ENCODE assay signal across 29 cellular contexts in the genomic region with DNA sequence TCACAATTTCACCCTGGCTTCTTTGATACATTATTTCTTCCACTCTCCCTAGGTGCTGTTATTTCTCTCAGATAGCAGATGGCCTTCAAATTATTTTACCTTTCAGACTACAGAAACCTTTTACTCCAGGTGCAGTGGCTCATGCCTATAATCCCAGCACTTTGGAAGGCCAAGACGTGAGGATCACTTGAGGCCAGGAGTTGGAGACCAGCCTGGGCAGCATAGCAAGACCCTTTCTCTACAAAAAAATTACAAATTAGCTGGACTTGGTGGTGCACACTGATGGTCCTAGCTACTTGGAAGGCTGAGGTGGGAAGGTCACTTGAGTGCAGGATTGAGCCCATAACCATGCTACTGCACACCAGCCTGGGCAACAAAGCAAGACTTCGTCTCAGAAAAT. TPM values are rescaled to one million over a fixed set of nuclear protein-coding genes. Genes with fewer than 3 reads are reported as not detected.
"Had no signal": no experiment of that assay in that cellular context is flagged by ENCODE, and none has a peak within 500 bp of the region (broad histone marks: within the 10 kb centered on the region; RNA-seq: fewer than 3 reads in every experiment).

No MANE protein-coding gene starts in this region.

- H3K36me3 ChIP-seq: adrenal gland, cardiac muscle cell, right atrium auricular region, upper lobe of right lung had no signal

- H3K4me3 ChIP-seq: adrenal gland, cardiac muscle cell, right atrium auricular region, upper lobe of right lung had no signal

- H3K4me1 ChIP-seq: adrenal gland, right atrium auricular region, upper lobe of right lung had no signal

- H3K27me3 ChIP-seq: adrenal gland, cardiac muscle cell, right atrium auricular region, upper lobe of right lung had no signal

- H3K9me3 ChIP-seq: adrenal gland, right atrium auricular region, upper lobe of right lung had no signal

- DNase-seq: activated CD4-positive, alpha-beta T cell treated with anti-CD3 and anti-CD28 coated beads for 4 hours; activated CD4-positive, alpha-beta T cell treated with anti-CD3 and anti-CD28 coated beads, Interleukin-2, amount 50 U/mL, for 4 hours; activated CD8-positive, alpha-beta memory T cell treated with anti-CD3 and anti-CD28 coated beads for 24 hours; activated effector memory CD4-positive, alpha-beta T cell treated with anti-CD3 and anti-CD28 coated beads, Interleukin-2, amount 50 U/mL, for 16 hours; activated naive CD4-positive, alpha-beta T cell treated with anti-CD3 and anti-CD28 coated beads for 36 hours; activated naive CD8-positive, alpha-beta T cell treated with anti-CD3 and anti-CD28 coated beads for 36 hours; adrenal gland; aorta; cortex of kidney; endodermal cell; head of caudate nucleus; immature natural killer cell; kidney; left colon; mammary epithelial cell; natural killer cell; stimulated activated CD4-positive, alpha-beta T cell treated with anti-CD3 and anti-CD28 coated beads, Interleukin-12 subunit alpha, Interleukin-12 subunit beta, amount 100 ng/mL, for 4 hours; stimulated activated CD4-positive, alpha-beta T cell treated with anti-CD3 and anti-CD28 coated beads, Interleukin-4, amount 100 ng/mL, for 1 hour; stimulated activated naive CD8-positive, alpha-beta T cell treated with anti-CD3 and anti-CD28 coated beads, Interleukin-15, amount 100 ng/mL, for 72 hours; substantia nigra; T-cell; upper lobe of right lung had no signal

- H3K27ac ChIP-seq: adrenal gland, cardiac muscle cell, upper lobe of right lung had no signal

- H3K9me3 Mint-ChIP-seq: activated naive CD4-positive, alpha-beta T cell treated with anti-CD3 and anti-CD28 coated beads for 36 hours; activated naive CD8-positive, alpha-beta T cell treated with anti-CD3 and anti-CD28 coated beads for 36 hours; activated T-helper 1 cell treated with anti-CD3 and anti-CD28 coated beads, Interleukin-12 subunit alpha, Interleukin-12 subunit beta, Interleukin-2, Interleukin-4 antibody, amounts not matched to agents 30 ng/mL and 10 ng/mL and 1 ng/mL, durations not matched to agents 14 hours and 24 hours and 36 hours; endodermal cell; immature natural killer cell; natural killer cell; stimulated activated naive CD8-positive, alpha-beta T cell treated with anti-CD3 and anti-CD28 coated beads, Interleukin-15, amount 100 ng/mL, for 72 hours; T-cell had no signal

- H3K4me1 Mint-ChIP-seq: immature natural killer cell, natural killer cell, T-cell had no signal

- H3K36me3 Mint-ChIP-seq: activated naive CD8-positive, alpha-beta T cell treated with anti-CD3 and anti-CD28 coated beads for 36 hours; brain; immature natural killer cell; mesothelial cell of epicardium; natural killer cell; T-cell had no signal

- H3K27ac Mint-ChIP-seq: activated naive CD8-positive, alpha-beta T cell treated with anti-CD3 and anti-CD28 coated beads for 36 hours; activated T-helper 1 cell treated with anti-CD3 and anti-CD28 coated beads, Interleukin-12 subunit alpha, Interleukin-12 subunit beta, Interleukin-2, Interleukin-4 antibody, amounts not matched to agents 30 ng/mL and 10 ng/mL and 1 ng/mL, durations not matched to agents 14 hours and 24 hours and 36 hours; endodermal cell; immature natural killer cell; natural killer cell; stimulated activated naive CD8-positive, alpha-beta T cell treated with anti-CD3 and anti-CD28 coated beads, Interleukin-15, amount 100 ng/mL, for 72 hours; T-cell had no signal

- ATAC-seq: esophagus mucosa; left colon; natural killer cell; stimulated activated naive CD8-positive, alpha-beta T cell treated with anti-CD3 and anti-CD28 coated beads, Interleukin-15, amount 100 ng/mL, for 72 hours; T-cell had no signal

- FAIRE-seq: kidney had no signal

- H3K4me3 Mint-ChIP-seq: activated naive CD4-positive, alpha-beta T cell treated with anti-CD3 and anti-CD28 coated beads for 36 hours; activated naive CD8-positive, alpha-beta T cell treated with anti-CD3 and anti-CD28 coated beads for 36 hours; activated T-helper 1 cell treated with anti-CD3 and anti-CD28 coated beads, Interleukin-12 subunit alpha, Interleukin-12 subunit beta, Interleukin-2, Interleukin-4 antibody, amounts not matched to agents 30 ng/mL and 10 ng/mL and 1 ng/mL, durations not matched to agents 14 hours and 24 hours and 36 hours; brain; endodermal cell; immature natural killer cell; mesothelial cell of epicardium; natural killer cell; stimulated activated naive CD8-positive, alpha-beta T cell treated with anti-CD3 and anti-CD28 coated beads, Interleukin-15, amount 100 ng/mL, for 72 hours; T-cell had no signal

RNA-seq across cellular contexts. Expression of a gene that starts 23.1 kb away (rescaled TPM):
- total RNA-seq: activated T-helper 1 cell treated with anti-CD3 and anti-CD28 coated beads, Interleukin-12 subunit alpha, Interleukin-12 subunit beta, Interleukin-2, Interleukin-4 antibody, amounts not matched to agents 30 ng/mL and 10 ng/mL and 1 ng/mL, durations not matched to agents 14 hours and 24 hours and 36 hours; T-helper 2 cell treated with Interferon-gamma antibody and Interleukin-4, amounts not matched to agents 100 ng/mL and 5 ng/mL, for 36 hours had no signal

RNA-seq across cellular contexts. Expression of a gene that starts 44.2 kb away (rescaled TPM):
- polyA plus RNA-seq: immature natural killer cell had no signal
